Comparison of ENCODE assay signal across 8 cellular contexts in the genomic region with DNA sequence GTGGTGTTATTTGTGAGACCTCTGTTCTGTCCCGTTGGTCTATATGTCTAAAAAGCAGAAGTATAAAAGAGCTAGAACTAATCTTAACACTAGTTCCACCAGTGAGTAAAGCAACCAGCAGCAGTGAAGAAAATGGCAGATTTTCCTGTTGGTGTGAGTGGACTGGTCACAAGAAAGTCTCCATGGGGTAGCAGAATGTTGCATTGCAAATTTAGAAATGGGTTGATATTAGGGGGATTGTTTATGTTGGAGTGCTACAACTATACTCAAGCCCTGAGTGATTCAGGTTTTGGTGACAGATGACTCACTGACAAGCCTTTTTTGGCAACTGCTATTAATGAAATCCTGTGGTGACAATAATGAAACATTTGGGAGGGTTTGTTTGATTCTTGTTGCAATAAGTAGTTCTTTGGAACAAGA. TPM values are rescaled to one million over a fixed set of nuclear protein-coding genes. Genes with fewer than 3 reads are reported as not detected.
A peak's percentile ranks its signal among the peaks of the same experiment; 100 is the strongest.
DNase-seq lines count a peak whose midpoint lies in the region; ATAC-seq, FAIRE-seq and TF ChIP-seq lines count a peak whose summit lies in the region.

No MANE protein-coding gene starts in this region.

- H3K27ac ChIP-seq in pancreas = no peak overlapping the region
- H3K27ac ChIP-seq in effector memory CD4-positive, alpha-beta T cell (ENCODE audit: insufficient read depth, low read length, poor library complexity, severe bottlenecking) = no peak overlapping the region

- H3K9me3 ChIP-seq in pancreas = no peaks in the 10 kb centered on the region
- H3K9me3 ChIP-seq in effector memory CD4-positive, alpha-beta T cell (ENCODE audit: control insufficient read depth, low read length) = no peaks in the 10 kb centered on the region

- H3K9me3 Mint-ChIP-seq in brain = peaks cover 0 to 31% (median 28%) of the 10 kb centered on the region in 5 experiments

- H3K27me3 Mint-ChIP-seq in brain = peaks cover 4% of the 10 kb centered on the region

- H3K36me3 ChIP-seq in pancreas = no peaks in the 10 kb centered on the region
- H3K36me3 ChIP-seq in effector memory CD4-positive, alpha-beta T cell (ENCODE audit: control insufficient read depth, insufficient read depth, low read length) = no peaks in the 10 kb centered on the region

- peaks cover 72% of the 10 kb centered on the region for H3K36me3 Mint-ChIP-seq in brain

- H3K4me1 Mint-ChIP-seq in brain = peaks cover 48% of the 10 kb centered on the region

- TF ChIP-seq CTCF in brain (conservative IDR thresholded peaks at IDR 0.05) = no peak
- no peak for TF ChIP-seq CTCF in pancreas (IDR thresholded peaks at IDR 0.05)

- ATAC-seq in GM21619 (IDR thresholded peaks at IDR 0.05; ENCODE audit: unreplicated experiment) (peak; percentile 59), pancreas (peak in 3 of 4 donors; percentile 21 to 56 (median 35))

- H3K4me3 Mint-ChIP-seq in brain = peak overlapping the region in 4 of 5 experiments; percentile 2 to 67 (median 20)

- DNase-seq in Daoy (ENCODE audit: low read depth) = peak; percentile 46
- DNase-seq in LoVo (ENCODE audit: low spot score) = peak; percentile 31
- no peak for DNase-seq in pancreas
- DNase-seq in NCI-H2029 (lab: John Stamatoyannopoulos, UW) = no peak
- DNase-seq in NCI-H526 (lab: John Stamatoyannopoulos, UW) = no peak
- DNase-seq in effector memory CD4-positive, alpha-beta T cell = no peak

- H3K4me3 ChIP-seq in pancreas = no peak overlapping the region
- no peak overlapping the region for H3K4me3 ChIP-seq in effector memory CD4-positive, alpha-beta T cell (ENCODE audit: insufficient read depth, low read depth, low read length, poor library complexity, severe bottlenecking)

- FAIRE-seq in pancreas (lab: Jason Lieb, UNC) = no peak

- WGBS in pancreas, 2 donors = 63 to 68% methylated on average over 1 of the region's 1 CpG

- peak overlapping the region in 3 of 5 experiments; percentile 64 to 81 (median 73) for H3K27ac Mint-ChIP-seq in brain

- peaks cover 0 to 23% (median 11%) of the 10 kb centered on the region in 3 donors for H3K4me1 ChIP-seq in pancreas
- peaks cover 16% of the 10 kb centered on the region for H3K4me1 ChIP-seq in effector memory CD4-positive, alpha-beta T cell (ENCODE audit: control insufficient read depth, insufficient read depth, low read length, poor library complexity, severe bottlenecking)

- intact Hi-C loops in pancreas (cut with DNase I) = no loop called here

- H3K27me3 ChIP-seq in pancreas = no peaks in the 10 kb centered on the region
- H3K27me3 ChIP-seq in effector memory CD4-positive, alpha-beta T cell (replicated peaks; ENCODE audit: control insufficient read depth, insufficient read depth, low read length, poor library complexity, severe bottlenecking) = no peaks in the 10 kb centered on the region

RNA-seq across cellular contexts. Expression of gene AVL9, which starts 5.6 kb away (rescaled TPM):
- total RNA-seq in Daoy (2014; rRNA removed; shearing (Covaris generic)) = 44.3 and 54.9 TPM in 2 replicates
- polyA plus RNA-seq in brain (ENCODE audit: insufficient read depth, low read depth, low replicate concordance) (19.9 TPM), pancreas (1 to 10 TPM; 4.6 to 6.2 TPM)
- 10 to 100 TPM; 16.1 to 23.4 (median 19.0) TPM for total RNA-seq in pancreas

RNA-seq across cellular contexts. Expression of gene LSM5, which starts 10.8 kb away (rescaled TPM):
- 183 and 388 TPM in 2 replicates for total RNA-seq in Daoy (2014; rRNA removed; shearing (Covaris generic))
- polyA plus RNA-seq in brain (ENCODE audit: insufficient read depth, low read depth, low replicate concordance) = 68.3 TPM
- 10 to 100 TPM; 14.8 to 26.8 (median 20.1) TPM for total RNA-seq in pancreas
- 10 to 100 TPM; 41.1 to 47.6 TPM for polyA plus RNA-seq in pancreas

Comparison
In these comparisons a context has a peak if more than half of its experiments do, and no peak if none do; other contexts are left out.
1. DNase-seq: peak in Daoy (single experiment) and LoVo (single experiment); none in pancreas (0 of 6), NCI-H2029 (single experiment), NCI-H526 (0 of 2) and effector memory CD4-positive, alpha-beta T cell (0 of 3).